ENCODE assay signal across 26 cellular contexts in genomic region chrX:23864719-23865349, GRCh38. TPM values are rescaled to one million over a fixed set of nuclear protein-coding genes. Genes with fewer than 3 reads are reported as not detected.
"Had no signal": no experiment of that assay in that cellular context is flagged by ENCODE, and none has a peak within 500 bp of the region (broad histone marks: within the 10 kb centered on the region; RNA-seq: fewer than 3 reads in every experiment).

No MANE protein-coding gene starts in this region.

- H3K36me3 ChIP-seq: gastroesophageal sphincter, stomach, thoracic aorta had no signal

- DNase-seq: effector memory CD4-positive, alpha-beta T cell; esophagus squamous epithelium; foreskin fibroblast; head of caudate nucleus; hippocampal formation; kidney glomerular epithelial cell; naive thymus-derived CD4-positive, alpha-beta T cell; nephron progenitor cell; posterior cingulate gyrus; stimulated activated CD4-positive, alpha-beta T cell treated with anti-CD3 and anti-CD28 coated beads, Interleukin-2, amount 100 ng/mL, for 24 hours; stimulated activated CD4-positive, alpha-beta T cell treated with anti-CD3 and anti-CD28 coated beads, Interleukin-4, amount 100 ng/mL, for 4 hours; stimulated activated naive CD4-positive, alpha-beta T cell; stomach; substantia nigra; trophoblast cell had no signal

- H3K27me3 ChIP-seq: esophagus squamous epithelium, gastroesophageal sphincter, stomach had no signal

- ATAC-seq: gastroesophageal sphincter; naive thymus-derived CD4-positive, alpha-beta T cell; sciatic nerve had no signal

- H3K9me3 ChIP-seq: esophagus squamous epithelium, gastroesophageal sphincter, stomach, thoracic aorta had no signal

- H3K4me1 ChIP-seq: esophagus squamous epithelium, gastroesophageal sphincter, stomach had no signal

- H3K27ac ChIP-seq: esophagus squamous epithelium, gastroesophageal sphincter, stomach, thoracic aorta had no signal

- H3K4me3 ChIP-seq: esophagus squamous epithelium, gastroesophageal sphincter, stomach, thoracic aorta had no signal

RNA-seq across cellular contexts. Expression of gene CXorf58, which starts 43.0 kb away (rescaled TPM):
- total RNA-seq: epithelial cell of proximal tubule; lung microvascular endothelial cell; mesenteric fat pad; naive thymus-derived CD4-positive, alpha-beta T cell; omental fat pad; pulmonary artery endothelial cell; sciatic nerve; skeletal muscle tissue; stomach; thoracic aorta; urinary bladder had no signal
- polyA plus RNA-seq: liver; naive thymus-derived CD4-positive, alpha-beta T cell had no signal
